ENCODE assay signal across 34 cellular contexts in genomic region chr17:75334723-75335122, GRCh38. TPM values are rescaled to one million over a fixed set of nuclear protein-coding genes. Genes with fewer than 3 reads are reported as not detected.
DNase-seq lines count a peak whose midpoint lies in the region; ATAC-seq, FAIRE-seq and TF ChIP-seq lines count a peak whose summit lies in the region.
"Had no signal": no experiment of that assay in that cellular context is flagged by ENCODE, and none has a peak within 500 bp of the region (broad histone marks: within the 10 kb centered on the region; RNA-seq: fewer than 3 reads in every experiment).

No MANE protein-coding gene starts in this region.

- H3K9me3 ChIP-seq in HepG2 (ENCODE audit: low read length) (no peaks in the 10 kb centered on the region), right lobe of liver (no peaks in the 10 kb centered on the region), T-helper 17 cell (ENCODE audit: control insufficient read depth, low read length, poor library complexity, severe bottlenecking) (no peaks in the 10 kb centered on the region), thymus (ENCODE audit: control insufficient read depth) (no peaks in the 10 kb centered on the region), Caco-2 (no peaks in the 10 kb centered on the region)
- H3K9me3 ChIP-seq: esophagus squamous epithelium, heart right ventricle, prostate gland, SJSA1, tibial nerve had no signal

- H3K36me3 ChIP-seq in HepG2 (replicated peaks in 1 of 2; ENCODE audit: control insufficient read depth in 1 of 2, insufficient read depth in 2 of 2, low read length in 2 of 2), result peaks cover 9 to 21% of the 10 kb centered on the region in 2 experiments
- peaks cover 0 to 3% (median 0%) of the 10 kb centered on the region in 4 donors for H3K36me3 ChIP-seq in right lobe of liver
- H3K36me3 ChIP-seq in thymus (ENCODE audit: control insufficient read depth, insufficient read depth), result peaks cover 13% of the 10 kb centered on the region
- H3K36me3 ChIP-seq in Caco-2 (ENCODE audit: control insufficient read depth, insufficient read depth, low read length), result no peaks in the 10 kb centered on the region; the same call in 1 of the 2 replicates
- H3K36me3 ChIP-seq: prostate gland had no signal

- no peak for TF ChIP-seq EP300 in HepG2 (IDR thresholded peaks at IDR 0.05; ENCODE audit: low read depth in 2 of 2, low read length in 2 of 2)
- TF ChIP-seq EP300 in HepG2 (CRISPR knock-in tag; IDR thresholded peaks at IDR 0.05; ENCODE audit: borderline replicate concordance), result no peak

- H3K27me3 ChIP-seq in HepG2 (ENCODE audit: control insufficient read depth in 1 of 2, insufficient read depth in 2 of 2, low read length in 2 of 2) (no peaks in the 10 kb centered on the region), right lobe of liver (no peaks in the 10 kb centered on the region), thymus (ENCODE audit: control insufficient read depth, insufficient read depth) (no peaks in the 10 kb centered on the region), Caco-2 (replicated peaks; ENCODE audit: control insufficient read depth, insufficient read depth, low read length) (no peaks in the 10 kb centered on the region)
- H3K27me3 ChIP-seq: esophagus squamous epithelium, foreskin keratinocyte, heart right ventricle, SJSA1, tibial nerve had no signal

- WGBS in HepG2 (ENCODE audit: low lambda C conversion rate), result 100% methylated on average over 3 of the region's 3 CpGs
- whole genome bisulfite sequencing in right lobe of liver (ENCODE audit: insufficient coverage, low coverage, low lambda C conversion rate, missing lambda C conversion rate), result 100% methylated on average over 1 of the region's 3 CpGs
- WGBS in thymus, result 98% methylated on average over 3 of the region's 3 CpGs

- CTCF ChIA-PET in HepG2 (lab: Yijun Ruan, JAX; ENCODE audit: low intra/inter-chr PET ratio, low total read pairs) (no interaction called here), Caco-2 (lab: Charles Lee) (no interaction called here)

- POLR2A ChIA-PET in HepG2 (lab: Yijun Ruan, JAX), result no interaction called here
- POLR2A ChIA-PET in Caco-2 (lab: Charles Lee), result no interaction called here

- H3K36me3 Mint-ChIP-seq in T-helper 17 cell (ENCODE audit: low read depth), result no peaks in the 10 kb centered on the region
- peaks cover 0 to 4% (median 0%) of the 10 kb centered on the region in 3 donors for H3K36me3 Mint-ChIP-seq in immature natural killer cell
- peaks cover 18% of the 10 kb centered on the region for H3K36me3 Mint-ChIP-seq in Caco-2 (ENCODE audit: insufficient read depth, unreplicated experiment)
- H3K36me3 Mint-ChIP-seq: mesothelial cell of epicardium had no signal

- H3K4me1 Mint-ChIP-seq in T-helper 17 cell, result peaks cover 29% of the 10 kb centered on the region
- peaks cover 53 to 80% of the 10 kb centered on the region in 2 donors for H3K4me1 Mint-ChIP-seq in immature natural killer cell
- peaks cover 9% of the 10 kb centered on the region for H3K4me1 Mint-ChIP-seq in Caco-2 (ENCODE audit: low read depth, unreplicated experiment)

- no peak for FAIRE-seq in HepG2 (lab: Jason Lieb, UNC)
- FAIRE-seq: endometrium, H54 had no signal

- no peaks in the 10 kb centered on the region for H3K9me3 Mint-ChIP-seq in immature natural killer cell
- H3K9me3 Mint-ChIP-seq in Caco-2 (ENCODE audit: unreplicated experiment), result no peaks in the 10 kb centered on the region
- H3K9me3 Mint-ChIP-seq: activated CD4-positive, alpha-beta memory T cell treated with anti-CD3 and anti-CD28 coated beads for 36 hours; brain; mesothelial cell of epicardium had no signal

- ATAC-seq in HepG2, result no peak
- ATAC-seq in right lobe of liver, result no peak
- no peak for ATAC-seq in T-helper 17 cell
- ATAC-seq in GM19463 (IDR thresholded peaks at IDR 0.05; ENCODE audit: unreplicated experiment), result no peak
- ATAC-seq: foreskin keratinocyte, heart right ventricle, sciatic nerve had no signal

- in situ Hi-C loops in HepG2 (cut with HindIII; ENCODE audit: extremely low pct_ligation_motif_present, low pct_unique_long_range_greater_than_20kb), result no loop called here

- H2AFZ ChIP-seq in HepG2 (ENCODE audit: low read length), result no peak overlapping the region

- no peak overlapping the region for H3K4me2 ChIP-seq in HepG2 (ENCODE audit: low read depth, low read length)

- DNase-seq in HepG2 (ENCODE audit: low spot score) (no peak), right lobe of liver (no peak), T-helper 17 cell (no peak), immature natural killer cell (no peak), NCI-H187 treated with DMSO at 0.1 percent for 48 hours (lab: John Stamatoyannopoulos, UW) (no peak), Caco-2 (no peak)
- DNase-seq: ACHN; activated CD4-positive, alpha-beta memory T cell treated with anti-CD3 and anti-CD28 coated beads for 36 hours; activated CD4-positive, CD25-positive, alpha-beta regulatory T cell; activated CD8-positive, alpha-beta memory T cell treated with anti-CD3 and anti-CD28 coated beads, Interleukin-2, amount 50 U/mL, for 48 hours; activated effector memory CD4-positive, alpha-beta T cell treated with Interleukin-2 at 50 U/mL for 16 hours; Calu3; cerebellar nuclear complex; dermis blood vessel endothelial cell; DMS79; esophagus squamous epithelium; foreskin keratinocyte; GDM1; heart right ventricle; NCI-H1092 treated with DMSO at 0.1 percent for 48 hours; NCI-H1694 treated with DMSO at 0.1 percent for 48 hours; occipital lobe; stimulated activated CD4-positive, alpha-beta T cell treated with anti-CD3 and anti-CD28 coated beads, Interleukin-12 subunit alpha, Interleukin-12 subunit beta, amount 100 ng/mL, for 4 hours; stimulated activated CD4-positive, alpha-beta T cell treated with anti-CD3 and anti-CD28 coated beads, Interleukin-2, amount 100 ng/mL, for 48 hours had no signal

- TF ChIP-seq CTCF in HepG2 (CRISPR knock-in tag; IDR thresholded peaks at IDR 0.05) (no peak), right lobe of liver (IDR thresholded peaks at IDR 0.05) (no peak), Caco-2 (IDR thresholded peaks at IDR 0.05; ENCODE audit: insufficient read depth in 1 of 2, low read depth in 1 of 2, low read length in 1 of 2, severe bottlenecking in 1 of 2, unreplicated experiment in 1 of 2) (no peak)

- H3K4me1 ChIP-seq in HepG2 (ENCODE audit: insufficient read depth, low read length) (0 out of 2 replicates have a peak, but pooled peaks cover 9% of the 10 kb centered on the region), right lobe of liver (peaks cover 0 to 3% (median 0%) of the 10 kb centered on the region in 4 donors), thymus (ENCODE audit: control insufficient read depth, insufficient read depth, low read length) (peaks cover 53% of the 10 kb centered on the region), Caco-2 (no peaks in the 10 kb centered on the region)
- H3K4me1 ChIP-seq: foreskin keratinocyte, prostate gland, SJSA1 had no signal

- BruUV-seq in HepG2 (replicated peaks; lab: Mats Ljungman, UMichigan) (no TSS peak), Caco-2 (replicated peaks; lab: Mats Ljungman, UMichigan) (no TSS peak)

- no peak overlapping the region for H3K4me3 Mint-ChIP-seq in T-helper 17 cell
- no peak overlapping the region for H3K4me3 Mint-ChIP-seq in immature natural killer cell
- H3K4me3 Mint-ChIP-seq in Caco-2 (ENCODE audit: unreplicated experiment), result no peak overlapping the region
- H3K4me3 Mint-ChIP-seq: activated CD4-positive, alpha-beta memory T cell treated with anti-CD3 and anti-CD28 coated beads for 36 hours; brain; mesothelial cell of epicardium had no signal

- H3K27ac ChIP-seq in HepG2 (ENCODE audit: extremely low read length, insufficient read depth, low read length) (no peak overlapping the region), right lobe of liver (no peak overlapping the region), thymus (ENCODE audit: low read depth) (peak overlapping the region; percentile 54)
- H3K27ac ChIP-seq: esophagus squamous epithelium, foreskin keratinocyte, heart right ventricle, prostate gland, SJSA1, tibial nerve had no signal

- TF ChIP-seq RAD21 in HepG2 (CRISPR knock-in tag; IDR thresholded peaks at IDR 0.05), result no peak

- H3K9ac ChIP-seq in HepG2 (ENCODE audit: insufficient read depth, low read depth, low read length), result no peak overlapping the region

- peaks cover 39% of the 10 kb centered on the region for H3K79me2 ChIP-seq in HepG2 (ENCODE audit: insufficient read depth, low read length)

- no peak overlapping the region for H3K4me3 ChIP-seq in HepG2 (replicated peaks in 1 of 3; ENCODE audit: insufficient read depth in 1 of 3, low read depth in 2 of 3, low read length in 3 of 3)
- H3K4me3 ChIP-seq in right lobe of liver, result no peak overlapping the region
- no peak overlapping the region for H3K4me3 ChIP-seq in thymus (ENCODE audit: low read length)
- no peak overlapping the region for H3K4me3 ChIP-seq in Caco-2 (ENCODE audit: low read depth, low read length)
- H3K4me3 ChIP-seq: esophagus squamous epithelium, heart right ventricle, prostate gland, SJSA1, tibial nerve had no signal

- no peaks in the 10 kb centered on the region; the same call in 1 of the 2 replicates for H4K20me1 ChIP-seq in HepG2 (ENCODE audit: insufficient read depth, low read length)

- no peaks in the 10 kb centered on the region for H3K27me3 Mint-ChIP-seq in T-helper 17 cell
- peaks cover 0 to 4% (median 1%) of the 10 kb centered on the region in 3 donors for H3K27me3 Mint-ChIP-seq in immature natural killer cell (ENCODE audit: low read depth in 3 of 3)
- no peaks in the 10 kb centered on the region for H3K27me3 Mint-ChIP-seq in Caco-2 (ENCODE audit: insufficient read depth, unreplicated experiment)
- H3K27me3 Mint-ChIP-seq: activated CD4-positive, alpha-beta memory T cell treated with anti-CD3 and anti-CD28 coated beads for 36 hours; brain had no signal

- H3K27ac Mint-ChIP-seq in T-helper 17 cell (peak overlapping the region; percentile 70), immature natural killer cell (peak overlapping the region in 4 of 6 donors; percentile 23 to 67 (median 38)), Caco-2 (ENCODE audit: unreplicated experiment) (no peak overlapping the region)
- H3K27ac Mint-ChIP-seq: activated CD4-positive, alpha-beta memory T cell treated with anti-CD3 and anti-CD28 coated beads for 36 hours; mesothelial cell of epicardium had no signal

- TF ChIP-seq POLR2A in HepG2 (IDR thresholded peaks at IDR 0.05; ENCODE audit: insufficient read depth in 1 of 2, low read depth in 2 of 2, low read length in 2 of 2), result no peak
- TF ChIP-seq POLR2A in right lobe of liver (IDR thresholded peaks at IDR 0.05), result no peak

- intact Hi-C loops in HepG2 (cut with micrococcal nuclease; ENCODE audit: unreplicated experiment), result no loop called here
- intact Hi-C loops in right lobe of liver (cut with DNase I), result no loop called here
- intact Hi-C loops in Caco-2 (cut with micrococcal nuclease; ENCODE audit: unreplicated experiment), result no loop called here

RNA-seq across cellular contexts. Expression of gene SLC25A19, which starts 45.5 kb away (rescaled TPM):
- total RNA-seq in HepG2 (2016; rRNA removed; fragmentation: Illumina TruSeq; extraction: Trizol) (41.4 and 42.2 TPM in 2 replicates), right lobe of liver (10 to 100 TPM in 2 of 6 experiments, 1 to 10 TPM in 4; 3.8 to 13.4 (median 7.3) TPM), T-helper 17 cell (10 to 100 TPM; 13.7 to 15.1 TPM), Caco-2 (2022) (29.8 and 33.6 TPM in 2 replicates)
- total RNA-seq in HepG2 (2016; cell fraction: cytosol; rRNA removed; fragmentation: Illumina TruSeq; extraction: Trizol; ENCODE audit: low read depth), result 27.2 and 31.3 TPM in 2 replicates
- 37.5 and 41.8 TPM in 2 replicates for total RNA-seq in HepG2 (2016; cell fraction: insoluble cytoplasmic fraction; rRNA removed; fragmentation: Illumina TruSeq; extraction: Trizol)
- 45.2 and 53.1 TPM in 2 replicates for total RNA-seq in HepG2 (2016; cell fraction: membrane; rRNA removed; fragmentation: Illumina TruSeq; extraction: Trizol)
- total RNA-seq in HepG2 (2016; cell fraction: nucleus; rRNA removed; fragmentation: Illumina TruSeq; extraction: Trizol), result 24.9 and 25.1 TPM in 2 replicates
- polyA plus RNA-seq in HepG2 (2011; rRNA removed) (24.4 and 27.7 TPM in 2 replicates), immature natural killer cell (10 to 100 TPM; 11.2 to 27.2 (median 21.0) TPM), thymus (18.3 TPM)
- 26.0 and 29.6 TPM in 2 replicates for polyA plus RNA-seq in HepG2 (2011; cell fraction: cytosol; rRNA removed)
- 33.6 and 35.5 TPM in 2 replicates for polyA plus RNA-seq in HepG2 (2011; cell fraction: nucleus; rRNA removed)
- 16.6 and 24.7 TPM in 2 replicates for polyA plus RNA-seq in HepG2 (2012)
- 24.2 and 31.6 TPM in 2 replicates for polyA plus RNA-seq in HepG2 (2016; cell fraction: cytosol; fragmentation: Illumina TruSeq; extraction: Trizol; ENCODE audit: low read depth)
- polyA plus RNA-seq in HepG2 (2016; cell fraction: insoluble cytoplasmic fraction; fragmentation: Illumina TruSeq; extraction: Trizol; ENCODE audit: low read depth), result 47.0 and 51.5 TPM in 2 replicates
- polyA plus RNA-seq in HepG2 (2016; cell fraction: membrane; fragmentation: Illumina TruSeq; extraction: Trizol; ENCODE audit: low read depth), result 34.4 and 46.3 TPM in 2 replicates
- polyA plus RNA-seq in HepG2 (2016; cell fraction: nucleus; fragmentation: Illumina TruSeq; extraction: Trizol; ENCODE audit: insufficient read depth, low read depth), result 42.3 and 47.3 TPM in 2 replicates
- 17.3 and 57.6 TPM in 2 replicates for polyA minus RNA-seq in HepG2 (2011; rRNA and poly(A)+ RNA removed; ENCODE audit: low replicate concordance)
- polyA minus RNA-seq in HepG2 (2011; cell fraction: cytosol; rRNA and poly(A)+ RNA removed), result 9.2 and 11.1 TPM in 2 replicates
- polyA minus RNA-seq in HepG2 (2011; cell fraction: nucleus; rRNA and poly(A)+ RNA removed), result 14.4 and 14.5 TPM in 2 replicates
